9 cellular contexts compared by ENCODE assay signal in the genomic region with DNA sequence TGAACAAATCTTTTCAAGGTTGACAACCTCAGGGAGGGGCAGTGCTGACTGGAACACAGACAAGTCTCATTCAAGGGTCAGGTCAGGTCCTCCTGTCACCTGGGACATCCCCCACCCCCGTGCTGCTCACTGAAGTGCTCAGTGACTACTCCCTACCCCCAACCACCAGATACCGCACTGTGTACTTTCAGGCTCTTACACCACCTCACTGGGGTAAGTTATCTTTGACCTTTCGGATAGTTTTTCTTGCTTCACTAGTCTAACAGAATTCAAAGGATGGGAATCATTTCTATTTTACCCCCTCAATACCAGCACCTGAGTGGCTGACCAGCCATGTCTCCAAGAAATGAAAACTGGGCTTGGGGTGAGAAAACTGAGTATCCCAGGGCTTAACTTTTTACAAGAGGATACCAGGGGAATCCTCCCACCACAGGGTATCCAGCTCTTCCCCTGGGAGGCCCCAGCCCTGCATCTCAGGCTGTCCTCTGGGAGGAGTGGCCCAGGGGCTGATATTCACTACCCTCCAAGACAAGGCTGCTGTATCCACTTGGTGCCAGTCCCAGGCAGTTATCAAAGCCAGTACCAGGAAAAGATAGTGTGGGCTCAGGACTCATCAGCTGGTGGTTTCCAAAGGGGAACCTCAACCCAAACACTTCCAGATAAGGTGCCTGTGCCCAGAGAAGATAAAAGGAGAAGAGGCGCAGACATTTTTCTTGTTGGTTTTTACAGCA. TPM values are rescaled to one million over a fixed set of nuclear protein-coding genes. Genes with fewer than 3 reads are reported as not detected.
DNase-seq lines count a peak whose midpoint lies in the region; ATAC-seq lines count a peak whose summit lies in the region.
"Had no signal": no experiment of that assay in that cellular context is flagged by ENCODE, and none has a peak within 500 bp of the region (broad histone marks: within the 10 kb centered on the region; RNA-seq: fewer than 3 reads in every experiment).

No MANE protein-coding gene starts in this region.

- H3K36me3 ChIP-seq in CD8-positive, alpha-beta memory T cell (ENCODE audit: insufficient read depth, low read length): no peaks in the 10 kb centered on the region
- H3K36me3 ChIP-seq in GM23248 (ENCODE audit: low read depth): no peaks in the 10 kb centered on the region

- in situ Hi-C loops in GM23248 (cut with MboI): no loop called here

- peak overlapping the region; percentile 35 for H3K4me3 ChIP-seq in CD8-positive, alpha-beta memory T cell (ENCODE audit: low read length)
- no peak overlapping the region for H3K4me3 ChIP-seq in Jurkat, Clone E6-1 (ENCODE audit: low read length)
- no peak overlapping the region for H3K4me3 ChIP-seq in GM23248

- H2AFZ ChIP-seq in GM23248: no peak overlapping the region

- peak overlapping the region; percentile 89 to 100 (median 99) for H3K4me3 Mint-ChIP-seq in CD8-positive, alpha-beta memory T cell
- peak overlapping the region; percentile 90 to 99 for H3K4me3 Mint-ChIP-seq in activated T-cell treated with anti-CD3 and anti-CD28 coated beads, Interleukin-2, amount 50 U/mL, for 72 hours
- peak overlapping the region; percentile 92 for H3K4me3 Mint-ChIP-seq in natural killer cell treated with Interleukin-12 subunit alpha and Interleukin-12 subunit beta and Interleukin-15 and Interleukin-18, amount 100 ng/mL, for 72 hours

- CTCF ChIA-PET in CD8-positive, alpha-beta memory T cell (lab: Charles Lee): interaction anchor here (0.9 to 1.1 kb wide), 2 partner anchors 96 to 195 kb away, joined by 3 read pairs; no protein-coding TSS in a partner anchor

- no peaks in the 10 kb centered on the region for H3K9me2 ChIP-seq in GM23248 (ENCODE audit: insufficient read depth)

- H3K27me3 ChIP-seq in CD8-positive, alpha-beta memory T cell (ENCODE audit: insufficient read depth, low read length, poor library complexity, severe bottlenecking): no peaks in the 10 kb centered on the region
- H3K27me3 ChIP-seq in GM23248 (replicated peaks; ENCODE audit: insufficient read depth): no peaks in the 10 kb centered on the region

- H4K20me1 ChIP-seq in GM23248 (ENCODE audit: insufficient read depth): no peaks in the 10 kb centered on the region

- H3K9me3 ChIP-seq in CD8-positive, alpha-beta memory T cell (ENCODE audit: low read length): no peaks in the 10 kb centered on the region
- no peaks in the 10 kb centered on the region for H3K9me3 ChIP-seq in GM23248 (ENCODE audit: low read depth)

- POLR2A ChIA-PET in CD8-positive, alpha-beta memory T cell (lab: Charles Lee): interaction anchor here (0.8 to 3.1 kb wide), 2 partner anchors 42 to 272 kb away, joined by 3 to 21 read pairs; no protein-coding TSS in a partner anchor

- H3K4me1 ChIP-seq in CD8-positive, alpha-beta memory T cell (ENCODE audit: insufficient read depth, low read length): peaks cover 23% of the 10 kb centered on the region
- H3K4me1 ChIP-seq in GM23248 (ENCODE audit: insufficient read depth): no peaks in the 10 kb centered on the region

- H3K9ac ChIP-seq in GM23248: no peak overlapping the region

- H3K27me3 Mint-ChIP-seq in CD8-positive, alpha-beta memory T cell: peaks cover 0 to 1% of the 10 kb centered on the region in 2 donors
- no peaks in the 10 kb centered on the region for H3K27me3 Mint-ChIP-seq in activated T-cell treated with anti-CD3 and anti-CD28 coated beads, Interleukin-2, amount 50 U/mL, for 72 hours (ENCODE audit: low read depth)
- no peaks in the 10 kb centered on the region for H3K27me3 Mint-ChIP-seq in natural killer cell treated with Interleukin-12 subunit alpha and Interleukin-12 subunit beta and Interleukin-15 and Interleukin-18, amount 100 ng/mL, for 72 hours

- peaks cover 0 to 1% (median 0%) of the 10 kb centered on the region in 5 donors for H3K9me3 Mint-ChIP-seq in CD8-positive, alpha-beta memory T cell
- no peaks in the 10 kb centered on the region for H3K9me3 Mint-ChIP-seq in activated T-cell treated with anti-CD3 and anti-CD28 coated beads, Interleukin-2, amount 50 U/mL, for 72 hours
- H3K9me3 Mint-ChIP-seq in natural killer cell treated with Interleukin-12 subunit alpha and Interleukin-12 subunit beta and Interleukin-15 and Interleukin-18, amount 100 ng/mL, for 72 hours: no peaks in the 10 kb centered on the region

- DNase-seq in CD8-positive, alpha-beta memory T cell: peak in 2 of 5 donors; percentile 3 to 38
- DNase-seq in Jurkat, Clone E6-1 (ENCODE audit: low read depth, low spot score): peak; percentile 69
- DNase-seq in activated T-cell treated with anti-CD3 and anti-CD28 coated beads, Interleukin-2, amount 50 U/mL, for 72 hours: peak; percentile 89 to 96
- DNase-seq in natural killer cell treated with Interleukin-12 subunit alpha and Interleukin-12 subunit beta and Interleukin-15 and Interleukin-18, amount 100 ng/mL, for 72 hours (ENCODE audit: low spot score): no peak
- no peak for DNase-seq in GDM1 (lab: John Stamatoyannopoulos, UW)
- no peak for DNase-seq in GM23248
- DNase-seq in HT-29 (ENCODE audit: low spot score): no peak
- DNase-seq in NCI-H82 treated with DMSO at 0.1 percent for 48 hours (lab: John Stamatoyannopoulos, UW; ENCODE audit: unreplicated experiment): no peak

- no peak overlapping the region for H3K4me2 ChIP-seq in GM23248 (ENCODE audit: unreplicated experiment)

- peaks cover 55% of the 10 kb centered on the region for H3K79me2 ChIP-seq in GM23248 (ENCODE audit: insufficient read depth)

- WGBS in GM23248 (ENCODE audit: low coverage in 1 of 2, low lambda C conversion rate in 2 of 2, missing lambda C conversion rate in 2 of 2), 2 experiments: 80 to 87% methylated on average over 4 of the region's 4 CpGs

- peaks cover 37 to 52% (median 37%) of the 10 kb centered on the region in 3 donors for H3K4me1 Mint-ChIP-seq in CD8-positive, alpha-beta memory T cell
- peaks cover 52% of the 10 kb centered on the region for H3K4me1 Mint-ChIP-seq in activated T-cell treated with anti-CD3 and anti-CD28 coated beads, Interleukin-2, amount 50 U/mL, for 72 hours (ENCODE audit: low read depth)
- H3K4me1 Mint-ChIP-seq in natural killer cell treated with Interleukin-12 subunit alpha and Interleukin-12 subunit beta and Interleukin-15 and Interleukin-18, amount 100 ng/mL, for 72 hours (ENCODE audit: low read depth in 2 of 2): peaks cover 16 to 19% of the 10 kb centered on the region in 2 donors

- H3K36me3 Mint-ChIP-seq in CD8-positive, alpha-beta memory T cell: peaks cover 0 to 9% (median 1%) of the 10 kb centered on the region in 3 donors
- H3K36me3 Mint-ChIP-seq in activated T-cell treated with anti-CD3 and anti-CD28 coated beads, Interleukin-2, amount 50 U/mL, for 72 hours (ENCODE audit: insufficient read depth in 2 of 2): peaks cover 9 to 15% of the 10 kb centered on the region in 2 donors
- H3K36me3 Mint-ChIP-seq in natural killer cell treated with Interleukin-12 subunit alpha and Interleukin-12 subunit beta and Interleukin-15 and Interleukin-18, amount 100 ng/mL, for 72 hours: no peaks in the 10 kb centered on the region

- peaks cover 8% of the 10 kb centered on the region; the same call in 1 of the 2 replicates for H3F3A ChIP-seq in GM23248 (ENCODE audit: insufficient read depth)

- ATAC-seq in activated T-cell treated with anti-CD3 and anti-CD28 coated beads, Interleukin-2, amount 50 U/mL, for 72 hours (replicated peaks in 1 of 2): peak; percentile 79 to 81
- no peak for ATAC-seq in natural killer cell treated with Interleukin-12 subunit alpha and Interleukin-12 subunit beta and Interleukin-15 and Interleukin-18, amount 100 ng/mL, for 72 hours

- H3K27ac ChIP-seq in CD8-positive, alpha-beta memory T cell (ENCODE audit: low read depth, low read length): no peak overlapping the region
- H3K27ac ChIP-seq in GM23248: no peak overlapping the region
- H3K27ac ChIP-seq: C4-2B had no signal

- H3K27ac Mint-ChIP-seq in CD8-positive, alpha-beta memory T cell: peak overlapping the region; percentile 48 to 99 (median 90)
- peak overlapping the region; percentile 95 for H3K27ac Mint-ChIP-seq in activated T-cell treated with anti-CD3 and anti-CD28 coated beads, Interleukin-2, amount 50 U/mL, for 72 hours
- peak overlapping the region in 1 of 2 donors; percentile 94 for H3K27ac Mint-ChIP-seq in natural killer cell treated with Interleukin-12 subunit alpha and Interleukin-12 subunit beta and Interleukin-15 and Interleukin-18, amount 100 ng/mL, for 72 hours

RNA-seq across cellular contexts. Expression of a gene that starts 2.1 kb away (rescaled TPM):
- 1 to 10 TPM; 2.8 to 3.5 TPM for total RNA-seq in CD8-positive, alpha-beta memory T cell
- polyA plus RNA-seq in CD8-positive, alpha-beta memory T cell: 3.5 TPM
- 3.3 TPM for polyA plus RNA-seq in Jurkat, Clone E6-1 (2012; ENCODE audit: insufficient read depth, insufficient read length)
- total RNA-seq in activated T-cell treated with anti-CD3 and anti-CD28 coated beads, Interleukin-2, amount 50 U/mL, for 72 hours: 10 to 100 TPM in 1 of 2 donors, 1 to 10 TPM in 1; 8.2 to 13.1 TPM
- 1 to 10 TPM; 2.3 TPM for total RNA-seq in natural killer cell treated with Interleukin-12 subunit alpha and Interleukin-12 subunit beta and Interleukin-15 and Interleukin-18, amount 100 ng/mL, for 72 hours
- 1.8 and 16.4 TPM in 2 replicates for total RNA-seq in GM23248 (2014; rRNA removed; shearing (Covaris generic))
- 2.6 and 2.8 TPM in 2 replicates for polyA plus RNA-seq in GM23248 (2016; fragmentation: Nextera tagmentation; extraction: Ambion mirVana)
- total RNA-seq in HT-29 (2014; rRNA removed; shearing (Covaris generic)): 0.25 and 0.70 TPM in 2 replicates

RNA-seq across cellular contexts. Expression of a gene that starts 34.1 kb away (rescaled TPM):
- 1 to 10 TPM; 2.2 to 2.5 TPM for total RNA-seq in CD8-positive, alpha-beta memory T cell
- polyA plus RNA-seq in CD8-positive, alpha-beta memory T cell: 1.1 TPM
- not detected for polyA plus RNA-seq in Jurkat, Clone E6-1 (2012; ENCODE audit: insufficient read depth, insufficient read length)
- total RNA-seq in activated T-cell treated with anti-CD3 and anti-CD28 coated beads, Interleukin-2, amount 50 U/mL, for 72 hours: 1 to 10 TPM; 2.0 to 3.1 TPM
- total RNA-seq in natural killer cell treated with Interleukin-12 subunit alpha and Interleukin-12 subunit beta and Interleukin-15 and Interleukin-18, amount 100 ng/mL, for 72 hours: 1 to 10 TPM in 1 of 2 donors, under 1 TPM in 1; 0.47 to 3.2 TPM
- total RNA-seq in GM23248 (2014; rRNA removed; shearing (Covaris generic)): 2.1 and 3.6 TPM in 2 replicates
- 0.71 and 1.3 TPM in 2 replicates for polyA plus RNA-seq in GM23248 (2016; fragmentation: Nextera tagmentation; extraction: Ambion mirVana)
- total RNA-seq in HT-29 (2014; rRNA removed; shearing (Covaris generic)): 0.03 and 0.05 TPM in 2 replicates

RNA-seq across cellular contexts. Expression of a gene that starts 36.7 kb away (rescaled TPM):
- 10 to 100 TPM; 12.3 to 12.6 TPM for total RNA-seq in CD8-positive, alpha-beta memory T cell
- polyA plus RNA-seq in CD8-positive, alpha-beta memory T cell: 27.8 TPM
- 5.1 TPM for polyA plus RNA-seq in Jurkat, Clone E6-1 (2012; ENCODE audit: insufficient read depth, insufficient read length)
- 10 to 100 TPM; 10.8 to 11.8 TPM for total RNA-seq in activated T-cell treated with anti-CD3 and anti-CD28 coated beads, Interleukin-2, amount 50 U/mL, for 72 hours
- 10 to 100 TPM; 11.7 to 15.7 TPM for total RNA-seq in natural killer cell treated with Interleukin-12 subunit alpha and Interleukin-12 subunit beta and Interleukin-15 and Interleukin-18, amount 100 ng/mL, for 72 hours
- 5.5 and 6.1 TPM in 2 replicates for total RNA-seq in GM23248 (2014; rRNA removed; shearing (Covaris generic))
- 6.4 and 7.2 TPM in 2 replicates for polyA plus RNA-seq in GM23248 (2016; fragmentation: Nextera tagmentation; extraction: Ambion mirVana)
- total RNA-seq in HT-29 (2014; rRNA removed; shearing (Covaris generic)): 0.94 and 3.0 TPM in 2 replicates

Comparison
In these comparisons a context has a peak if more than half of its experiments do, and no peak if none do; other contexts are left out.
1. DNase-seq: peak in Jurkat, Clone E6-1 (single experiment) and activated T-cell treated with anti-CD3 and anti-CD28 coated beads, Interleukin-2, amount 50 U/mL, for 72 hours (2 of 2); none in natural killer cell treated with Interleukin-12 subunit alpha and Interleukin-12 subunit beta and Interleukin-15 and Interleukin-18, amount 100 ng/mL, for 72 hours (single experiment), GDM1 (single experiment), GM23248 (single experiment), HT-29 (single experiment) and NCI-H82 treated with DMSO at 0.1 percent for 48 hours (single experiment).
2. ATAC-seq: peak in activated T-cell treated with anti-CD3 and anti-CD28 coated beads, Interleukin-2, amount 50 U/mL, for 72 hours (2 of 2); none in natural killer cell treated with Interleukin-12 subunit alpha and Interleukin-12 subunit beta and Interleukin-15 and Interleukin-18, amount 100 ng/mL, for 72 hours (0 of 2).
3. Peak in every context shown above with its lines, with median percentiles within 50 percentile points of each other: H3K4me3 Mint-ChIP-seq.